Comparison of ENCODE assay signal across 17 cellular contexts in the genomic region with DNA sequence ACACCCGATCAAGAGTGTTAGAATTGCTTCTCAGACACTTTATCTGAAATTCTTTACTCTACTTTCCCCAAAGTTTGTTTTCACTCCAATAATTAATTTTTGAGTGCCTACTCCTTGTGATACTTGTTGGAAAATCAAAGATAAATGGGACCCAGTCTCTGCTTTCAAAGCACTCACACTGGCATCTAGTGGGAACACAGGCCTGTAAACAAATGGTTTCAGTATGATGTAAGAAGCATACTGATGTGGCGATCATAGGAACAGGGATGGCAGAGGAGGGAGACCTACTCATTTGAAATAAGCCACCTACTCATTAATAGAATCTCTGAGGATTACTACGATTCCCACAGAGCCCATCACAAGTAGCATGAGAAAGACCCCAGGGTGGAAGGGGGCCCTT.
"Had no signal": no experiment of that assay in that cellular context is flagged by ENCODE, and none has a peak within 500 bp of the region (broad histone marks: within the 10 kb centered on the region; RNA-seq: fewer than 3 reads in every experiment).

No MANE protein-coding gene starts in this region.

- H3K27ac ChIP-seq: coronary artery, spleen, thoracic aorta had no signal

- H3K36me3 ChIP-seq: spleen, thoracic aorta, upper lobe of left lung had no signal

- ATAC-seq: activated CD4-positive, alpha-beta T cell treated with anti-CD3 and anti-CD28 coated beads for 36 hours; natural killer cell had no signal

- H3K4me1 ChIP-seq: spleen, upper lobe of left lung had no signal

- H3K4me3 ChIP-seq: coronary artery, spleen, thoracic aorta, upper lobe of left lung had no signal

- H3K27me3 ChIP-seq: spleen, upper lobe of left lung had no signal

- DNase-seq: activated B cell treated with CpG ODN at 0.5 μM for 24 hours; activated CD4-positive, alpha-beta T cell treated with anti-CD3 and anti-CD28 coated beads for 36 hours; activated CD4-positive, alpha-beta T cell treated with anti-CD3 and anti-CD28 coated beads, Interleukin-2, amount 50 U/mL, for 4 hours; activated CD8-positive, alpha-beta memory T cell treated with anti-CD3 and anti-CD28 coated beads for 24 hours; activated CD8-positive, alpha-beta memory T cell treated with anti-CD3 and anti-CD28 coated beads, Interleukin-2, amount 50 U/mL, for 4 hours; activated naive CD4-positive, alpha-beta T cell; activated T-cell treated with anti-CD3 and anti-CD28 coated beads, Interleukin-2, amount 50 U/mL, for 24 hours; amniotic stem cell; erythroblast; natural killer cell; spleen; stimulated activated CD4-positive, alpha-beta T cell treated with anti-CD3 and anti-CD28 coated beads, Interleukin-4, amount 100 ng/mL, for 1 hour; stimulated activated naive CD4-positive, alpha-beta T cell treated with Interleukin-2 at 50 U/mL for 16 hours; T1000; upper lobe of left lung had no signal
